ENCODE assay signal across 2 cellular contexts in the genomic region with DNA sequence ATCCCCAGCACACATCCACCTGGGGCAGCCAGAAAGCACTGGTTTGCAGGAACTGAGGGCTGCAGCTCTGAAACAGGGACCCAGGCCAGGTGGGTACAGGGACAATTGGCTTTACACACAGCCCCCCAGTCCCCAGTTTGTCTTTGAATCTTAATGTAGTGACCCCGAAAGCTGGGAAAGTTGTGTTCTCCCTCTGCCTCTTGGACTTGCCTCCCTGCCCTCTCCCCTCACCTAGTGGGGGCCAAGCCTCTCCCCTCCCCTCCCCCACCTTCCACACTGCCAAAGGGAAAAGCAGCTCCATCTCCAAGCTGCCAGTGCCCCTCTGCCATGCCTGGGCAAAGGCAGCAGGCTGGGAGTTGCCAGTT.
TF ChIP-seq lines count a peak whose summit lies in the region.

No MANE protein-coding gene starts in this region.

TF ChIP-seq in HCT116, 20 proteins besides CTCF, POLR2A, EP300 and RAD21:
- TF ChIP-seq ZNF274 (IDR thresholded peaks at IDR 0.05; ENCODE audit: low read depth, low read length) (no peak), EGR1 (IDR thresholded peaks at IDR 0.05; ENCODE audit: low read depth) (no peak), CEBPB (IDR thresholded peaks at IDR 0.05; ENCODE audit: low read depth) (no peak), SRF (IDR thresholded peaks at IDR 0.05; ENCODE audit: low read depth) (no peak), FOSL1 (IDR thresholded peaks at IDR 0.05; ENCODE audit: low read depth) (no peak), JUND (IDR thresholded peaks at IDR 0.05) (no peak)
- TF ChIP-seq, protein P1, sequence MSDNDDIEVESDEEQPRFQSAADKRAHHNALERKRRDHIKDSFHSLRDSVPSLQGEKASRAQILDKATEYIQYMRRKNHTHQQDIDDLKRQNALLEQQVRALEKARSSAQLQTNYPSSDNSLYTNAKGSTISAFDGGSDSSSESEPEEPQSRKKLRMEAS (IDR thresholded peaks at IDR 0.05): no peak
- TF ChIP-seq, protein P2, sequence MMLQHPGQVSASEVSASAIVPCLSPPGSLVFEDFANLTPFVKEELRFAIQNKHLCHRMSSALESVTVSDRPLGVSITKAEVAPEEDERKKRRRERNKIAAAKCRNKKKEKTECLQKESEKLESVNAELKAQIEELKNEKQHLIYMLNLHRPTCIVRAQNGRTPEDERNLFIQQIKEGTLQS (IDR thresholded peaks at IDR 0.05): no peak

TF ChIP-seq in K562, 482 proteins besides CTCF, POLR2A, EP300 and RAD21:
- TF ChIP-seq ZNF232 (CRISPR knock-in tag; IDR thresholded peaks at IDR 0.05) (no peak), DNMT1 (IDR thresholded peaks at IDR 0.05) (no peak), MAFG (tag; conservative IDR thresholded peaks at IDR 0.05) (no peak)
- TF ChIP-seq, protein P3, sequence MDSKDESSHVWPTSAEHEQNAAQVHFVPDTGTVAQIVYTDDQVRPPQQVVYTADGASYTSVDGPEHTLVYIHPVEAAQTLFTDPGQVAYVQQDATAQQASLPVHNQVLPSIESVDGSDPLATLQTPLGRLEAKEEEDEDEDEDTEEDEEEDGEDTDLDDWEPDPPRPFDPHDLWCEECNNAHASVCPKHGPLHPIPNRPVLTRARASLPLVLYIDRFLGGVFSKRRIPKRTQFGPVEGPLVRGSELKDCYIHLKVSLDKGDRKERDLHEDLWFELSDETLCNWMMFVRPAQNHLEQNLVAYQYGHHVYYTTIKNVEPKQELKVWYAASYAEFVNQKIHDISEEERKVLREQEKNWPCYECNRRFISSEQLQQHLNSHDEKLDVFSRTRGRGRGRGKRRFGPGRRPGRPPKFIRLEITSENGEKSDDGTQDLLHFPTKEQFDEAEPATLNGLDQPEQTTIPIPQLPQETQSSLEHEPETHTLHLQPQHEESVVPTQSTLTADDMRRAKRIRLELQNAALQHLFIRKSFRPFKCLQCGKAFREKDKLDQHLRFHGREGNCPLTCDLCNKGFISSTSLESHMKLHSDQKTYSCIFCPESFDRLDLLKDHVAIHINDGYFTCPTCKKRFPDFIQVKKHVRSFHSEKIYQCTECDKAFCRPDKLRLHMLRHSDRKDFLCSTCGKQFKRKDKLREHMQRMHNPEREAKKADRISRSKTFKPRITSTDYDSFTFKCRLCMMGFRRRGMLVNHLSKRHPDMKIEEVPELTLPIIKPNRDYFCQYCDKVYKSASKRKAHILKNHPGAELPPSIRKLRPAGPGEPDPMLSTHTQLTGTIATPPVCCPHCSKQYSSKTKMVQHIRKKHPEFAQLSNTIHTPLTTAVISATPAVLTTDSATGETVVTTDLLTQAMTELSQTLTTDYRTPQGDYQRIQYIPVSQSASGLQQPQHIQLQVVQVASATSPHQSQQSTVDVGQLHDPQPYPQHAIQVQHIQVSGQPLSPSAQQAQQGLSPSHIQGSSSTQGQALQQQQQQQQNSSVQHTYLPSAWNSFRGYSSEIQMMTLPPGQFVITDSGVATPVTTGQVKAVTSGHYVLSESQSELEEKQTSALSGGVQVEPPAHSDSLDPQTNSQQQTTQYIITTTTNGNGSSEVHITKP (IDR thresholded peaks at IDR 0.05; ENCODE audit: partially characterized antibody): peak; percentile 24
